Comparison of ENCODE assay signal across 8 cellular contexts in the genomic region with DNA sequence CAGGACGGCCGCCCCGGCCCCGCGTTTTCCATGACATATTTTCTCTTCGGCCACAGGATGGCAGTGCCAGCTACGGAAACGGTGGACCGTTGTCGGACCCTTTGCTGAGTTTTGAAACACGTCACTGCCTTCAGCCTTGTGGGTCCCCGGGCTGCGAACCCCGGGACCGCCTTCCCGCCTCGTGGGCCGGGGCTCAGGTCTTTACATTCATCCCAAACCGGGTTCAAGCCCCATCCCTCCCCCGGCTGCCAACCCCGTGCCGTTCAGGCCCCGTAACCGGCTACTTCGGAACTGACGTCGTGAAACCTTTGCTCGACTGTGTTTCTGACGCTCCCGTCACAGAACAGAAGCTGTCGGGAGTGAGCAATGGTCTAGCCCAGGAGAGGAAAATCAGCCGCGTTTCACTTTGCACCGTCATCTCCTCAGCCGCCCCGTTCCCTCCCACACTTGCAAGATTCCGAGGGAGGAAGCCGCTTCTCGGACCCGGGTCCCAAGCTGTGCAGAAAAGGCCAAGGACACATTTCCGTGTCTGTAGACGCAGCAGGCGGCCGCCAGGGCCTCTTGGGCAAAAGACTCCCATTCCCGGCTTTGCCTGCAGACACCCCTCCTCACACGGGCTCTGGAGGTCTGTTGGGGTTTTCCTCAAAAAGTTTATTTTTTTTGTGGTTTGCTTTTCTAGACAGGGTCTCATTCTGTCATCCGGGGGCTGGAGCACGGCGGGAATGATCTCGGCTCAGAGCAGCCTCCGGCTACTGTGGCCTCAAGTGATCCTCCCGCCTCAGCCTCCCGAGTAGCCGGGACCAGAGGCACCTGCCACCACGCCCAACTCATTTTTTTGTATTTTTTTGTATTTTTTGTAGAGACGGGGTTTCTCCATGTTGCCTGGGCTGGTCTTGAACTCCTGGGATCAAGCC. TPM values are rescaled to one million over a fixed set of nuclear protein-coding genes. Genes with fewer than 3 reads are reported as not detected.
DNase-seq lines count a peak whose midpoint lies in the region; ATAC-seq, FAIRE-seq and TF ChIP-seq lines count a peak whose summit lies in the region.

No MANE protein-coding gene starts in this region.

- DNase-seq in HepG2 (ENCODE audit: low spot score) = peak; percentile 19
- DNase-seq in right lobe of liver = no peak
- DNase-seq in activated T-cell treated with anti-CD3 and anti-CD28 coated beads, Interleukin-2, amount 50 U/mL, for 4 hours = no peak
- peak; percentile 5 for DNase-seq in kidney glomerular epithelial cell (lab: John Stamatoyannopoulos, UW)
- no peak for DNase-seq in midbrain (lab: John Stamatoyannopoulos, UW)
- DNase-seq in amygdala (lab: John Stamatoyannopoulos, UW) = no peak
- DNase-seq in NCI-H2171 (lab: John Stamatoyannopoulos, UW) = no peak

- peaks cover 4% of the 10 kb centered on the region for H3K4me1 Mint-ChIP-seq in activated T-cell treated with anti-CD3 and anti-CD28 coated beads, Interleukin-2, amount 50 U/mL, for 4 hours (ENCODE audit: low read depth)

- ATAC-seq in HepG2 = peak; percentile 54
- no peak for ATAC-seq in right lobe of liver
- ATAC-seq in activated T-cell treated with anti-CD3 and anti-CD28 coated beads, Interleukin-2, amount 50 U/mL, for 4 hours = peak in 1 of 2 donors; percentile 51
- no peak for ATAC-seq in HG02642 (IDR thresholded peaks at IDR 0.05; ENCODE audit: poor library complexity, unreplicated experiment)

- CTCF ChIA-PET in HepG2 (lab: Yijun Ruan, JAX; ENCODE audit: low intra/inter-chr PET ratio, low total read pairs) = no interaction called here

- peaks cover 36% of the 10 kb centered on the region for H3K27me3 Mint-ChIP-seq in activated T-cell treated with anti-CD3 and anti-CD28 coated beads, Interleukin-2, amount 50 U/mL, for 4 hours (ENCODE audit: low read depth)

- no peaks in the 10 kb centered on the region for H3K36me3 Mint-ChIP-seq in activated T-cell treated with anti-CD3 and anti-CD28 coated beads, Interleukin-2, amount 50 U/mL, for 4 hours (ENCODE audit: insufficient read depth)

- intact Hi-C loops in HepG2 (cut with micrococcal nuclease; ENCODE audit: unreplicated experiment) (loop anchor here (5.0 kb wide), 1 partner anchor 694 kb away; no protein-coding TSS in a partner anchor), right lobe of liver (cut with DNase I) (loop anchor here in 1 of 2 donors (10.0 kb wide), 1 partner anchor 57 kb away; no protein-coding TSS in a partner anchor)

- TF ChIP-seq EP300 in HepG2 (IDR thresholded peaks at IDR 0.05; ENCODE audit: low read depth in 2 of 2, low read length in 2 of 2) (no peak), HepG2 (CRISPR knock-in tag; IDR thresholded peaks at IDR 0.05; ENCODE audit: borderline replicate concordance) (no peak)

- H3K9me3 ChIP-seq in HepG2 (ENCODE audit: low read length) = no peaks in the 10 kb centered on the region
- no peaks in the 10 kb centered on the region for H3K9me3 ChIP-seq in right lobe of liver

- 33% methylated on average over 41 of the region's 56 CpGs for WGBS in HepG2 (ENCODE audit: low lambda C conversion rate)
- 35% methylated on average over 17 of the region's 56 CpGs for WGBS in right lobe of liver (ENCODE audit: insufficient coverage, low coverage, low lambda C conversion rate, missing lambda C conversion rate)

- H3K79me2 ChIP-seq in HepG2 (ENCODE audit: insufficient read depth, low read length) = no peaks in the 10 kb centered on the region

- H3K36me3 ChIP-seq in HepG2 (replicated peaks in 1 of 2; ENCODE audit: control insufficient read depth in 1 of 2, insufficient read depth in 2 of 2, low read length in 2 of 2) (no peaks in the 10 kb centered on the region), right lobe of liver (no peaks in the 10 kb centered on the region)

- peak; percentile 47; the same call in 1 of the 2 replicates for TF ChIP-seq RAD21 in HepG2 (CRISPR knock-in tag; IDR thresholded peaks at IDR 0.05)

- H3K27ac ChIP-seq in HepG2 (ENCODE audit: extremely low read length, insufficient read depth, low read length) = no peak overlapping the region
- H3K27ac ChIP-seq in right lobe of liver = no peak overlapping the region

- FAIRE-seq in HepG2 (lab: Jason Lieb, UNC) = no peak

- in situ Hi-C loops in HepG2 (cut with HindIII; ENCODE audit: extremely low pct_ligation_motif_present, low pct_unique_long_range_greater_than_20kb) = loop anchor here (5.0 kb wide), 1 partner anchor 694 kb away; no protein-coding TSS in a partner anchor

- TF ChIP-seq POLR2A in HepG2 (IDR thresholded peaks at IDR 0.05; ENCODE audit: insufficient read depth in 1 of 2, low read depth in 2 of 2, low read length in 2 of 2) (no peak), right lobe of liver (IDR thresholded peaks at IDR 0.05) (no peak)

- no peak overlapping the region for H2AFZ ChIP-seq in HepG2 (ENCODE audit: low read length)

- peak overlapping the region in 1 of 3 experiments; percentile 30; a peak in 1 of 6 replicates for H3K4me3 ChIP-seq in HepG2 (replicated peaks in 1 of 3; ENCODE audit: insufficient read depth in 1 of 3, low read depth in 2 of 3, low read length in 3 of 3)
- no peak overlapping the region for H3K4me3 ChIP-seq in right lobe of liver

- no peaks in the 10 kb centered on the region for H3K4me1 ChIP-seq in HepG2 (ENCODE audit: insufficient read depth, low read length)
- no peaks in the 10 kb centered on the region for H3K4me1 ChIP-seq in right lobe of liver

- H3K4me2 ChIP-seq in HepG2 (ENCODE audit: low read depth, low read length) = peak overlapping the region; percentile 10; the same call in 1 of the 2 replicates

- POLR2A ChIA-PET in HepG2 (lab: Yijun Ruan, JAX) = no interaction called here

- no peaks in the 10 kb centered on the region for H3K9me3 Mint-ChIP-seq in activated T-cell treated with anti-CD3 and anti-CD28 coated beads, Interleukin-2, amount 50 U/mL, for 4 hours

- H3K27me3 ChIP-seq in HepG2 (ENCODE audit: control insufficient read depth in 1 of 2, insufficient read depth in 2 of 2, low read length in 2 of 2) (peaks cover 2 to 18% of the 10 kb centered on the region in 2 experiments; a peak in 4 of 5 replicates), right lobe of liver (no peaks in the 10 kb centered on the region)

- H3K4me3 Mint-ChIP-seq in activated T-cell treated with anti-CD3 and anti-CD28 coated beads, Interleukin-2, amount 50 U/mL, for 4 hours = peak overlapping the region; percentile 46

- no peaks in the 10 kb centered on the region for H4K20me1 ChIP-seq in HepG2 (ENCODE audit: insufficient read depth, low read length)

- no TSS peak for BruUV-seq in HepG2 (replicated peaks; lab: Mats Ljungman, UMichigan)

- H3K9ac ChIP-seq in HepG2 (ENCODE audit: insufficient read depth, low read depth, low read length) = no peak overlapping the region

- TF ChIP-seq CTCF in HepG2 (CRISPR knock-in tag; IDR thresholded peaks at IDR 0.05) (peak; percentile 71), right lobe of liver (IDR thresholded peaks at IDR 0.05) (no peak)

TF ChIP-seq in HepG2, 621 proteins besides CTCF, POLR2A, EP300 and RAD21:
- 0 out of 2 replicates have a peak, but pooled peaks have one; percentile 5 for TF ChIP-seq SMC3 (IDR thresholded peaks at IDR 0.05; ENCODE audit: low read length)
- TF ChIP-seq, protein P1, sequence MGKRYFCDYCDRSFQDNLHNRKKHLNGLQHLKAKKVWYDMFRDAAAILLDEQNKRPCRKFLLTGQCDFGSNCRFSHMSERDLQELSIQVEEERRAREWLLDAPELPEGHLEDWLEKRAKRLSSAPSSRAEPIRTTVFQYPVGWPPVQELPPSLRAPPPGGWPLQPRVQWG (CRISPR knock-in tag; IDR thresholded peaks at IDR 0.05; ENCODE audit: borderline replicate concordance, low read depth) = no peak
- 0 out of 2 replicates have a peak, but pooled peaks have one; percentile 27 for TF ChIP-seq ZNF777 (CRISPR knock-in tag; IDR thresholded peaks at IDR 0.05)
- TF ChIP-seq STAG1 (CRISPR knock-in tag; IDR thresholded peaks at IDR 0.05) = peak; percentile 79
- TF ChIP-seq, protein P2, sequence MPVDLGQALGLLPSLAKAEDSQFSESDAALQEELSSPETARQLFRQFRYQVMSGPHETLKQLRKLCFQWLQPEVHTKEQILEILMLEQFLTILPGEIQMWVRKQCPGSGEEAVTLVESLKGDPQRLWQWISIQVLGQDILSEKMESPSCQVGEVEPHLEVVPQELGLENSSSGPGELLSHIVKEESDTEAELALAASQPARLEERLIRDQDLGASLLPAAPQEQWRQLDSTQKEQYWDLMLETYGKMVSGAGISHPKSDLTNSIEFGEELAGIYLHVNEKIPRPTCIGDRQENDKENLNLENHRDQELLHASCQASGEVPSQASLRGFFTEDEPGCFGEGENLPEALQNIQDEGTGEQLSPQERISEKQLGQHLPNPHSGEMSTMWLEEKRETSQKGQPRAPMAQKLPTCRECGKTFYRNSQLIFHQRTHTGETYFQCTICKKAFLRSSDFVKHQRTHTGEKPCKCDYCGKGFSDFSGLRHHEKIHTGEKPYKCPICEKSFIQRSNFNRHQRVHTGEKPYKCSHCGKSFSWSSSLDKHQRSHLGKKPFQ (CRISPR knock-in tag; IDR thresholded peaks at IDR 0.05; ENCODE audit: insufficient replicate concordance) = no peak

RNA-seq across cellular contexts. Expression of gene PPP2R3B, which starts 41.4 kb away (rescaled TPM):
- 10.2 and 17.0 TPM in 2 replicates for total RNA-seq in HepG2 (2016; rRNA removed; fragmentation: Illumina TruSeq; extraction: Trizol)
- total RNA-seq in HepG2 (2016; cell fraction: cytosol; rRNA removed; fragmentation: Illumina TruSeq; extraction: Trizol; ENCODE audit: low read depth) = 40.0 and 45.6 TPM in 2 replicates
- total RNA-seq in HepG2 (2016; cell fraction: insoluble cytoplasmic fraction; rRNA removed; fragmentation: Illumina TruSeq; extraction: Trizol) = 9.9 and 18.2 TPM in 2 replicates
- total RNA-seq in HepG2 (2016; cell fraction: membrane; rRNA removed; fragmentation: Illumina TruSeq; extraction: Trizol) = 24.0 and 29.4 TPM in 2 replicates
- total RNA-seq in HepG2 (2016; cell fraction: nucleus; rRNA removed; fragmentation: Illumina TruSeq; extraction: Trizol) = 16.8 and 20.3 TPM in 2 replicates
- 21.4 and 26.0 TPM in 2 replicates for polyA plus RNA-seq in HepG2 (2011; rRNA removed)
- polyA plus RNA-seq in HepG2 (2011; cell fraction: cytosol; rRNA removed) = 12.7 and 19.9 TPM in 2 replicates
- 123 and 149 TPM in 2 replicates for polyA plus RNA-seq in HepG2 (2011; cell fraction: nucleus; rRNA removed)
- polyA plus RNA-seq in HepG2 (2012) = 9.5 and 14.7 TPM in 2 replicates
- 4.1 and 5.7 TPM in 2 replicates for polyA plus RNA-seq in HepG2 (2016; cell fraction: cytosol; fragmentation: Illumina TruSeq; extraction: Trizol; ENCODE audit: low read depth)
- 11.5 and 12.7 TPM in 2 replicates for polyA plus RNA-seq in HepG2 (2016; cell fraction: insoluble cytoplasmic fraction; fragmentation: Illumina TruSeq; extraction: Trizol; ENCODE audit: low read depth)
- polyA plus RNA-seq in HepG2 (2016; cell fraction: membrane; fragmentation: Illumina TruSeq; extraction: Trizol; ENCODE audit: low read depth) = 7.1 and 8.7 TPM in 2 replicates
- polyA plus RNA-seq in HepG2 (2016; cell fraction: nucleus; fragmentation: Illumina TruSeq; extraction: Trizol; ENCODE audit: insufficient read depth, low read depth) = 43.6 and 49.3 TPM in 2 replicates
- polyA minus RNA-seq in HepG2 (2011; rRNA and poly(A)+ RNA removed; ENCODE audit: low replicate concordance) = 25.0 and 39.8 TPM in 2 replicates
- 13.1 and 17.1 TPM in 2 replicates for polyA minus RNA-seq in HepG2 (2011; cell fraction: cytosol; rRNA and poly(A)+ RNA removed)
- polyA minus RNA-seq in HepG2 (2011; cell fraction: nucleus; rRNA and poly(A)+ RNA removed) = 23.4 and 29.1 TPM in 2 replicates
- total RNA-seq in right lobe of liver = 1 to 10 TPM; 4.2 to 6.3 (median 5.3) TPM
- total RNA-seq in activated T-cell treated with anti-CD3 and anti-CD28 coated beads, Interleukin-2, amount 50 U/mL, for 4 hours = 10 to 100 TPM; 29.0 to 47.6 (median 30.3) TPM

Comparison
In these comparisons a context has a peak if more than half of its experiments do, and no peak if none do; other contexts are left out.
1. DNase-seq: peak in HepG2 (single experiment) and kidney glomerular epithelial cell (single experiment); none in right lobe of liver (0 of 3), activated T-cell treated with anti-CD3 and anti-CD28 coated beads, Interleukin-2, amount 50 U/mL, for 4 hours (single experiment), midbrain (single experiment), amygdala (0 of 56) and NCI-H2171 (single experiment).